11 cellular contexts compared by ENCODE assay signal in genomic region chr11:103929168-103929903, GRCh38.
DNase-seq lines count a peak whose midpoint lies in the region; ATAC-seq lines count a peak whose summit lies in the region.
"Had no signal": no experiment of that assay in that cellular context is flagged by ENCODE, and none has a peak within 500 bp of the region (broad histone marks: within the 10 kb centered on the region; RNA-seq: fewer than 3 reads in every experiment).

No MANE protein-coding gene starts in this region.

- H3K4me3 Mint-ChIP-seq in stimulated activated naive B cell treated with anti-CD40 and anti-IgM and Interleukin-4, amounts not matched to agents 10 μg/mL and 1 μg/mL and 100 μg/mL, for 72 hours = no peak overlapping the region
- H3K4me3 Mint-ChIP-seq: activated T-cell treated with anti-CD3 and anti-CD28 coated beads, Interleukin-2, amount 50 U/mL, for 24 hours had no signal

- DNase-seq in stimulated activated naive B cell treated with anti-CD40 and anti-IgM and Interleukin-4, amounts not matched to agents 10 μg/mL and 1 μg/mL and 100 μg/mL, for 72 hours = no peak
- DNase-seq in HuH-7.5 (ENCODE audit: low spot score) = no peak
- DNase-seq in iPS-NIHi11 (ENCODE audit: low spot score) = no peak
- DNase-seq in head of caudate nucleus = no peak
- DNase-seq: activated T-cell treated with anti-CD3 and anti-CD28 coated beads, Interleukin-2, amount 50 U/mL, for 24 hours; central memory CD4-positive, alpha-beta T cell; gastrocnemius medialis; NCI-H345 had no signal

- no peaks in the 10 kb centered on the region for H3K27me3 Mint-ChIP-seq in stimulated activated naive B cell treated with anti-CD40 and anti-IgM and Interleukin-4, amounts not matched to agents 10 μg/mL and 1 μg/mL and 100 μg/mL, for 72 hours
- H3K27me3 Mint-ChIP-seq: activated T-cell treated with anti-CD3 and anti-CD28 coated beads, Interleukin-2, amount 50 U/mL, for 24 hours had no signal

- H3K9me3 Mint-ChIP-seq in stimulated activated naive B cell treated with anti-CD40 and anti-IgM and Interleukin-4, amounts not matched to agents 10 μg/mL and 1 μg/mL and 100 μg/mL, for 72 hours = peaks cover 0 to 1% of the 10 kb centered on the region in 2 donors
- H3K9me3 Mint-ChIP-seq: activated T-cell treated with anti-CD3 and anti-CD28 coated beads, Interleukin-2, amount 50 U/mL, for 24 hours had no signal

- intact Hi-C loops in head of caudate nucleus (cut with DNase I) = no loop called here

- H3K4me1 Mint-ChIP-seq in stimulated activated naive B cell treated with anti-CD40 and anti-IgM and Interleukin-4, amounts not matched to agents 10 μg/mL and 1 μg/mL and 100 μg/mL, for 72 hours = no peaks in the 10 kb centered on the region

- ATAC-seq in GM19025 (IDR thresholded peaks at IDR 0.05; ENCODE audit: low read depth, unreplicated experiment) = peak; percentile 91
- ATAC-seq in HG02571 (IDR thresholded peaks at IDR 0.05; ENCODE audit: unreplicated experiment) = peak; percentile 96
- peak; percentile 96 for ATAC-seq in HG03439 (IDR thresholded peaks at IDR 0.05; ENCODE audit: unreplicated experiment)
- peak; percentile 33 to 73 for ATAC-seq in stimulated activated naive B cell treated with anti-CD40 and anti-IgM and Interleukin-4, amounts not matched to agents 10 μg/mL and 1 μg/mL and 100 μg/mL, for 72 hours (replicated peaks)
- ATAC-seq: gastrocnemius medialis had no signal

- H3K27ac Mint-ChIP-seq in stimulated activated naive B cell treated with anti-CD40 and anti-IgM and Interleukin-4, amounts not matched to agents 10 μg/mL and 1 μg/mL and 100 μg/mL, for 72 hours = no peak overlapping the region
- H3K27ac Mint-ChIP-seq: activated T-cell treated with anti-CD3 and anti-CD28 coated beads, Interleukin-2, amount 50 U/mL, for 24 hours had no signal

- no peaks in the 10 kb centered on the region for H3K36me3 Mint-ChIP-seq in stimulated activated naive B cell treated with anti-CD40 and anti-IgM and Interleukin-4, amounts not matched to agents 10 μg/mL and 1 μg/mL and 100 μg/mL, for 72 hours
